In the genomic region with DNA sequence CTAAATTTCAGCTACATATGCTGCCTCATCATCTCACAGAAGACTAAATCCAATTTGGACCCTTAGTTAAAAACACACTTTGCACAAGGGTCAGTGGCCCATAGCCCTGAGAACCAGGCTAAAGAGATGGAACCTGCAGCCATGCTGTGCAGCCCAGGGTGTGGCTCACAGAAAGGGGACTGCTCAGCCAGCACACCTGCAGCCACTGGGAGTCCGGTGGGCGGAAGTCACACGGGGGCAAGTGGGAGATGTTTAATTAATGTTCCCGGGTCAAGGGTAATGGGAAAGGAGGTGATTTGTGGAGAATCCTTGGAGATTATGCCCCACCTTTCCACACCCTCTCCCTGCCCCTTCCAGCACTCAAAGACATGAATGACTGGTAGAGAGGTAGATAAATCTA, we compare ENCODE assay signal across 11 cellular contexts.
"Had no signal": no experiment of that assay in that cellular context is flagged by ENCODE, and none has a peak within 500 bp of the region (broad histone marks: within the 10 kb centered on the region; RNA-seq: fewer than 3 reads in every experiment).

No MANE protein-coding gene starts in this region.

- H3K27ac Mint-ChIP-seq: GM23338, H9, HFFc6 had no signal

- H3K9me3 Mint-ChIP-seq: GM23338, H9 had no signal

- H3K4me1 ChIP-seq: HAP-1 had no signal

- H3K4me3 Mint-ChIP-seq: GM23338, H9, HFFc6 had no signal

- H3K4me3 ChIP-seq: GM23248, GM23338, HAP-1 had no signal

- H3K27ac ChIP-seq: GM23248 had no signal

- DNase-seq: GM23248, GOT3, H7, H9, HCEC 1CT, HFFc6 had no signal

- H3K9me3 ChIP-seq: HAP-1 had no signal

- H3K36me3 ChIP-seq: HAP-1 had no signal

- ATAC-seq: GM23338, HCT116 had no signal

- FAIRE-seq: H1, H54 had no signal
